In the genomic region with DNA sequence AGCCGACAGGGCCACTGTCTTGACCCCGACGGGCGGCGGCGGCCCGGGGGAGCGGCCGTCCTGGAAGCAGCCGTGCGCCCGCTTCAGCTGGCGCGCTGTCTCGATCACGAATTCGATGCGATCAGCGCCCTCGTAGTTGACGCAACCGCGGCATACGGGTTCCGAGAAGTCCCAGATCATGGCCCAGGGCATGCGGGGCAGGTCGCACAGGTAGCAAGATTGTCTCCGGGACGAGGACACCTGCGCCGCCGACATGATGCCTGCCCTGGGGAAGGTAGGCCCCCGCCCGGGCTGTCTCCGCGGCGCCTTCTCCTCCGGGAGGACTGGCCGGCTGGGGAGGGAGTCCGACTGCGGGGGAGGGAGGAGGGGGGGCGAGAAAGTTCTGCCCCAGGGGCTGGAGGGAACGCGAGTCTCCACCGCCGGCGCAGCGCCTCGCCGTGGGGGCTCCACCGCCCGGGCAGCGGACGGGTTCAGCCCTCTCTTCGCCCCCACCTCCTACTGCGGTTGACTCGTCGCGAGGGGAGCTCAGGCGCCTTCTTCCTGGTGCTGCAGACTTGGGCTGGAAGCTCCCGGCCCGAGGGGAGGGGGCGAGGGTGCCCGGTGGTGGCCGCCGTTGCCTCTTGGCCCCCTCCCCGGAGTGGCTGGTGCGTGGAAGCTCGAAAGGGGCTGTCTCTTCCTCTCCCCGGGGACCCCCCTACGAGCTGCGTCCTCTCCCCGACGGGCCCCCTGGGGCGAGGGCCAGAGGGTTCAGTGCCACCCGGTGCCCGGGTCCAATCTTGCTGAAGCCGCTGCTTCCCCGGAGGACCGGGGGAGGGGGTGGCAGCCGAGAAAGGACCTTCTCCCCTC, we compare ENCODE assay signal across 8 cellular contexts. TPM values are rescaled to one million over a fixed set of nuclear protein-coding genes. Genes with fewer than 3 reads are reported as not detected.
DNase-seq lines count a peak whose midpoint lies in the region; ATAC-seq and TF ChIP-seq lines count a peak whose summit lies in the region.

No MANE protein-coding gene starts in this region.

- peak overlapping the region; percentile 84 for H3K4me3 ChIP-seq in HUES6 (ENCODE audit: low read depth, low read length)
- peak overlapping the region; percentile 76 for H3K4me3 ChIP-seq in iPS-20b (ENCODE audit: low read length)
- peak overlapping the region; percentile 63 for H3K4me3 ChIP-seq in smooth muscle cell

- H3K9ac ChIP-seq in HUES6 (ENCODE audit: low read length) (peak overlapping the region; percentile 93), iPS-20b (ENCODE audit: low read depth, low read length) (peak overlapping the region; percentile 88; the same call in 1 of the 2 replicates), smooth muscle cell (ENCODE audit: low read depth) (peak overlapping the region; percentile 94)

- peaks cover 0 to 7% (median 0%) of the 10 kb centered on the region in 5 experiments for H3K9me3 Mint-ChIP-seq in brain

- H3F3A ChIP-seq in smooth muscle cell (ENCODE audit: low read depth): peaks cover 44% of the 10 kb centered on the region

- peak overlapping the region; percentile 77 to 93 (median 86) for H3K4me3 Mint-ChIP-seq in brain

- H3K27me3 Mint-ChIP-seq in brain: peaks cover 11% of the 10 kb centered on the region

- H3K27ac ChIP-seq in HUES6 (ENCODE audit: low read depth, low read length) (peak overlapping the region; percentile 89), iPS-20b (ENCODE audit: low read length) (peak overlapping the region; percentile 76), smooth muscle cell (ENCODE audit: low read depth) (peak overlapping the region; percentile 96)

- H3K27me3 ChIP-seq in HUES6 (ENCODE audit: control insufficient read depth, insufficient read depth, low read length) (peaks cover 6% of the 10 kb centered on the region), iPS-20b (ENCODE audit: insufficient read depth, low read length) (peaks cover 6% of the 10 kb centered on the region), smooth muscle cell (ENCODE audit: low read depth) (no peaks in the 10 kb centered on the region)

- WGBS in smooth muscle cell (ENCODE audit: low lambda C conversion rate): 1% methylated on average over 60 of the region's 81 CpGs

- no peaks in the 10 kb centered on the region for H3K9me3 ChIP-seq in HUES6 (ENCODE audit: control insufficient read depth, insufficient read depth, low read depth, low read length)
- no peaks in the 10 kb centered on the region for H3K9me3 ChIP-seq in iPS-20b (ENCODE audit: insufficient read depth, low read depth, low read length)
- H3K9me3 ChIP-seq in smooth muscle cell (replicated peaks; ENCODE audit: low read depth): no peaks in the 10 kb centered on the region

- peak; percentile 59 for DNase-seq in G401 (ENCODE audit: low spot score)
- peak; percentile 55 for DNase-seq in T1000 (lab: John Stamatoyannopoulos, UW)
- peak; percentile 73 for DNase-seq in smooth muscle cell (lab: John Stamatoyannopoulos, UW; ENCODE audit: unreplicated experiment)
- no peak for DNase-seq in iPS-NIHi7 (ENCODE audit: extremely low spot score)

- H3K27ac Mint-ChIP-seq in brain: peak overlapping the region in 3 of 5 experiments; percentile 89

- peaks cover 50% of the 10 kb centered on the region for H3K4me1 ChIP-seq in HUES6 (ENCODE audit: control insufficient read depth, insufficient read depth, low read length)
- peaks cover 40% of the 10 kb centered on the region for H3K4me1 ChIP-seq in iPS-20b (ENCODE audit: insufficient read depth, low read length)
- H3K4me1 ChIP-seq in smooth muscle cell (ENCODE audit: low read depth): peaks cover 44% of the 10 kb centered on the region

- H3K4me1 Mint-ChIP-seq in brain: peaks cover 63% of the 10 kb centered on the region

- H3K36me3 Mint-ChIP-seq in brain: peaks cover 21% of the 10 kb centered on the region

- in situ Hi-C loops in G401 (cut with HindIII; ENCODE audit: low sequenced_read_pairs): no loop called here

- H3K79me2 ChIP-seq in smooth muscle cell (ENCODE audit: low read depth): peaks cover 57% of the 10 kb centered on the region

- H3K36me3 ChIP-seq in HUES6 (ENCODE audit: control insufficient read depth, insufficient read depth, low read length) (peaks cover 11% of the 10 kb centered on the region), iPS-20b (ENCODE audit: insufficient read depth, low read depth, low read length) (peaks cover 6% of the 10 kb centered on the region; the same call in 1 of the 2 replicates), smooth muscle cell (ENCODE audit: low read depth) (no peaks in the 10 kb centered on the region)

- no peak overlapping the region for H2AFZ ChIP-seq in smooth muscle cell (ENCODE audit: low read depth)

- peak; percentile 29 for ATAC-seq in GM21515 (IDR thresholded peaks at IDR 0.05; ENCODE audit: unreplicated experiment)

- H3K4me2 ChIP-seq in smooth muscle cell: peak overlapping the region; percentile 97

- peaks cover 51% of the 10 kb centered on the region for H4K20me1 ChIP-seq in smooth muscle cell (ENCODE audit: low read depth)

- TF ChIP-seq CTCF in brain (conservative IDR thresholded peaks at IDR 0.05) (no peak), smooth muscle cell (IDR thresholded peaks at IDR 0.05; ENCODE audit: borderline replicate concordance, insufficient read depth, poor library complexity, severe bottlenecking) (no peak)

RNA-seq across cellular contexts. Expression of gene IRF2BPL, which starts 0.7 kb away (rescaled TPM):
- total RNA-seq in G401 (2014; rRNA removed; shearing (Covaris generic)): 57.2 and 59.4 TPM in 2 replicates
- polyA plus RNA-seq in brain (ENCODE audit: insufficient read depth, low read depth, low replicate concordance) (49.8 TPM), smooth muscle cell (58.0 and 66.3 TPM in 2 replicates)
- total RNA-seq in smooth muscle cell: 33.2 and 33.9 TPM in 2 replicates
